ENCODE assay signal across 37 cellular contexts in the genomic region with DNA sequence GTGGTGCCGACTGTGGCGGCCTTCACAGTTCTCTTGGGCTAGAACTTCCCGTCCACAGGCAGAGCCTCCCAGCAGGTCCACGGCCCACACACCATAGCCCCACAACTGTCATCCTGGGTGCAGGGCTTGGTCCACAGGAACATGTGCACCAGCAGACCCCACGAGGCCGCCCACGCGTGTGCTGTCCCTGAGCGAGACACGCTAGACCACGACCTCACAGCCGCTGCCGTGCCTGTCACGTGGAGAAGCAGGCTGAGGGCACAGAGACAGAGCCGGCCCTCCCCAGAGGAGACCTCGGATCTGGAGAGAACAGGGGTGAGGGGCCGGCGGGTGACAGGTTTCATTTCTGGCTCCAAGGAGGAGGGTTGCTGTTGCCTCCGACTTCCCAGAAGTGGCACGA. TPM values are rescaled to one million over a fixed set of nuclear protein-coding genes. Genes with fewer than 3 reads are reported as not detected.
"Had no signal": no experiment of that assay in that cellular context is flagged by ENCODE, and none has a peak within 500 bp of the region (broad histone marks: within the 10 kb centered on the region; RNA-seq: fewer than 3 reads in every experiment).

No MANE protein-coding gene starts in this region.

- H3K4me3 ChIP-seq: MG63 had no signal

- H3K4me2 ChIP-seq: KMS-11 had no signal

- H3K9ac ChIP-seq: KMS-11 had no signal

- H3K27ac ChIP-seq: KMS-11 had no signal

- DNase-seq: Karpas-422, Kasumi-1, KBM-7, KG1, MG63, MM.1S, MV-4-11, NCI-H1048, NCI-H1092, NCI-H1092 treated with DMSO at 0.1 percent for 48 hours, NCI-H1105, NCI-H1105 treated with DMSO at 0.1 percent for 48 hours, NCI-H1417, NCI-H1417 treated with DMSO at 0.1 percent for 48 hours, NCI-H1436, NCI-H1436 treated with DMSO at 0.1 percent for 48 hours, NCI-H146, NCI-H1694, NCI-H1694 treated with DMSO at 0.1 percent for 48 hours, NCI-H187, NCI-H187 treated with DMSO at 0.1 percent for 48 hours, NCI-H1930, NCI-H2029, NCI-H2029 treated with DMSO at 0.1 percent for 48 hours, NCI-H2081, NCI-H2081 treated with DMSO at 0.1 percent for 48 hours, NCI-H2107, NCI-H2171, NCI-H2171 treated with DMSO at 0.1 percent for 48 hours, NCI-H2227 treated with DMSO at 0.1 percent for 48 hours, NCI-H226, NCI-H345, NCI-H446, NCI-H446 treated with DMSO at 0.1 percent for 48 hours had no signal

- H3K36me3 ChIP-seq: MG63 had no signal

RNA-seq across cellular contexts. Expression of gene GALNT9, which starts 8.9 kb away (rescaled TPM):
- total RNA-seq: M059J, NCI-H460 had no signal
